ENCODE assay signal across 2 cellular contexts in the genomic region with DNA sequence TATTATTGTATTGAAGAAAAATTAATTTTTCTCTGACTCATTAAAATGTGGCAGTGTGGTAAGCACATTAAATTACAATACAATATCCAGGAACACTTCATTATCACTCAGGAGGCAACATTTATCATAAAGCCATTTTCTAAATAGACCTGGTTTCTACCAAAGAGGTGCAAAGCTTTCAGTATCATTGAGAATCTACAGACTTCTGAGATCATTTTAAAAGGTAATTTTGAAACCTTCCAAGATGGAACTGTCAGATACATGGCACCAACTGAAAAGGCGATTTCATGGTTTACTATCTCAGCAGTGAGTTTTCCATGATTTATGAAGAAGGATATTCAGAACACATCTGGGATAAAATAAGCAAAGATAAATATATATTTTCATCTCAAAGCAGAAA.
TF ChIP-seq lines count a peak whose summit lies in the region.

No MANE protein-coding gene starts in this region.

TF ChIP-seq in A549, 52 proteins besides CTCF, POLR2A, EP300 and RAD21 (continued from another document):
- TF ChIP-seq PBX3 (IDR thresholded peaks at IDR 0.05) (no peak), FOSL2 (IDR thresholded peaks at IDR 0.05) (no peak), FOSL2 (CRISPR knock-in tag; IDR thresholded peaks at IDR 0.05) (no peak), E2F6 (IDR thresholded peaks at IDR 0.05; ENCODE audit: borderline replicate concordance, low read depth) (no peak)
TF ChIP-seq in A549: peak in this region for 0.

TF ChIP-seq in SK-N-SH, 30 proteins besides CTCF, POLR2A, EP300 and RAD21 (continued from another document):
- TF ChIP-seq GABPA (IDR thresholded peaks at IDR 0.05; ENCODE audit: low read depth) = no peak
- no peak for TF ChIP-seq MEF2A (IDR thresholded peaks at IDR 0.05; ENCODE audit: borderline replicate concordance, low read depth)
- no peak for TF ChIP-seq RCOR1 (IDR thresholded peaks at IDR 0.05; ENCODE audit: low read length)
- TF ChIP-seq CHD2 (IDR thresholded peaks at IDR 0.05; ENCODE audit: low read length, partially characterized antibody) = no peak
- TF ChIP-seq GATA2 (CRISPR knock-in tag; IDR thresholded peaks at IDR 0.05) = peak; percentile 70
